ENCODE assay signal across 18 cellular contexts in genomic region chr3:190552021-190552420, GRCh38. TPM values are rescaled to one million over a fixed set of nuclear protein-coding genes. Genes with fewer than 3 reads are reported as not detected.
DNase-seq lines count a peak whose midpoint lies in the region; ATAC-seq, FAIRE-seq and TF ChIP-seq lines count a peak whose summit lies in the region.
"Had no signal": no experiment of that assay in that cellular context is flagged by ENCODE, and none has a peak within 500 bp of the region (broad histone marks: within the 10 kb centered on the region; RNA-seq: fewer than 3 reads in every experiment).

No MANE protein-coding gene starts in this region.

- no peaks in the 10 kb centered on the region for H3K9me3 ChIP-seq in HepG2 (ENCODE audit: low read length)
- no peaks in the 10 kb centered on the region for H3K9me3 ChIP-seq in right lobe of liver

- H3K4me1 ChIP-seq in HepG2 (ENCODE audit: insufficient read depth, low read length) = peaks cover 64% of the 10 kb centered on the region
- H3K4me1 ChIP-seq in right lobe of liver = peaks cover 0 to 67% (median 25%) of the 10 kb centered on the region in 4 donors

- H3K9me3 Mint-ChIP-seq in WTC11 (peaks cover 15% of the 10 kb centered on the region), nephron progenitor cell (peaks cover 10% of the 10 kb centered on the region)

- CTCF ChIA-PET in HepG2 (lab: Yijun Ruan, JAX; ENCODE audit: low intra/inter-chr PET ratio, low total read pairs) = no interaction called here
- CTCF ChIA-PET in WTC11 (lab: Charles Lee) = interaction anchor here (1.7 kb wide), 1 partner anchor 39 kb away, joined by 5 read pairs; the partner anchor contains the start of gene IL1RAP

- H3K36me3 ChIP-seq in HepG2 (replicated peaks in 1 of 2; ENCODE audit: control insufficient read depth in 1 of 2, insufficient read depth in 2 of 2, low read length in 2 of 2) (peaks cover 0 to 3% of the 10 kb centered on the region in 2 experiments; a peak in 1 of 5 replicates), right lobe of liver (no peaks in the 10 kb centered on the region)
- H3K36me3 ChIP-seq: BLaER1 had no signal

- DNase-seq in HepG2 (ENCODE audit: low spot score) (no peak), right lobe of liver (no peak), WTC11 (ENCODE audit: low spot score) (no peak), nephron progenitor cell (no peak), NCI-H774 (lab: John Stamatoyannopoulos, UW) (no peak)
- DNase-seq: CD4-positive, alpha-beta memory T cell; DMS153; DMS79 treated with DMSO at 0.1 percent for 48 hours; GF-D8; GM23248; HFFc6 had no signal

- H3K9ac ChIP-seq in HepG2 (ENCODE audit: insufficient read depth, low read depth, low read length) = no peak overlapping the region
- H3K9ac ChIP-seq: BLaER1, GM23248, KMS-11 had no signal

- H3K4me3 Mint-ChIP-seq in WTC11 (no peak overlapping the region), nephron progenitor cell (peak overlapping the region; percentile 78)
- H3K4me3 Mint-ChIP-seq: CD14-positive monocyte; CD4-positive, alpha-beta memory T cell; HFFc6 had no signal

- H2AFZ ChIP-seq in HepG2 (ENCODE audit: low read length) = no peak overlapping the region
- H2AFZ ChIP-seq: GM23248 had no signal

- ATAC-seq in HepG2 (no peak), right lobe of liver (no peak), WTC11 (no peak), GM19455 (IDR thresholded peaks at IDR 0.05; ENCODE audit: unreplicated experiment) (no peak), GM18861 (IDR thresholded peaks at IDR 0.05; ENCODE audit: unreplicated experiment) (no peak)
- ATAC-seq: HCT116 had no signal

- H3K27ac Mint-ChIP-seq in WTC11 (peak overlapping the region; percentile 95; the same call in 1 of the 2 replicates), nephron progenitor cell (no peak overlapping the region)
- H3K27ac Mint-ChIP-seq: CD14-positive monocyte; CD4-positive, alpha-beta memory T cell; HFFc6 had no signal

- FAIRE-seq in HepG2 (lab: Jason Lieb, UNC) = no peak

- H3K36me3 Mint-ChIP-seq in WTC11 = peaks cover 25% of the 10 kb centered on the region
- peaks cover 9% of the 10 kb centered on the region for H3K36me3 Mint-ChIP-seq in nephron progenitor cell (ENCODE audit: low read depth)

- TF ChIP-seq EP300 in HepG2 (IDR thresholded peaks at IDR 0.05; ENCODE audit: low read depth in 2 of 2, low read length in 2 of 2) (no peak), HepG2 (CRISPR knock-in tag; IDR thresholded peaks at IDR 0.05; ENCODE audit: borderline replicate concordance) (no peak)

- POLR2A ChIA-PET in HepG2 (lab: Yijun Ruan, JAX) = interaction anchor here (2.3 kb wide), 1 partner anchor 37 kb away, joined by 6 read pairs; the partner anchor contains the start of gene IL1RAP
- POLR2A ChIA-PET in WTC11 (lab: Charles Lee) = interaction anchor here (0.5 kb wide), 1 partner anchor 16 kb away, joined by 3 read pairs; no protein-coding TSS in a partner anchor

- in situ Hi-C loops in HepG2 (cut with HindIII; ENCODE audit: extremely low pct_ligation_motif_present, low pct_unique_long_range_greater_than_20kb) = no loop called here

- H3K27me3 Mint-ChIP-seq in WTC11 (ENCODE audit: low read depth) (no peaks in the 10 kb centered on the region; the same call in 1 of the 2 replicates), nephron progenitor cell (ENCODE audit: low read depth, poor library complexity) (peaks cover 4% of the 10 kb centered on the region)
- H3K27me3 Mint-ChIP-seq: CD4-positive, alpha-beta memory T cell had no signal

- TF ChIP-seq RAD21 in HepG2 (CRISPR knock-in tag; IDR thresholded peaks at IDR 0.05) = no peak

- TF ChIP-seq POLR2A in HepG2 (IDR thresholded peaks at IDR 0.05; ENCODE audit: insufficient read depth in 1 of 2, low read depth in 2 of 2, low read length in 2 of 2) (no peak), right lobe of liver (IDR thresholded peaks at IDR 0.05) (no peak)

- no TSS peak for BruUV-seq in HepG2 (replicated peaks; lab: Mats Ljungman, UMichigan)

- H3K27me3 ChIP-seq in HepG2 (ENCODE audit: control insufficient read depth in 1 of 2, insufficient read depth in 2 of 2, low read length in 2 of 2) (no peaks in the 10 kb centered on the region), right lobe of liver (no peaks in the 10 kb centered on the region)
- H3K27me3 ChIP-seq: BLaER1 had no signal

- intact Hi-C loops in HepG2 (cut with micrococcal nuclease; ENCODE audit: unreplicated experiment) (no loop called here), right lobe of liver (cut with DNase I) (no loop called here)

- H3K4me1 Mint-ChIP-seq in WTC11 (peaks cover 43% of the 10 kb centered on the region), nephron progenitor cell (peaks cover 22% of the 10 kb centered on the region)
- H3K4me1 Mint-ChIP-seq: CD14-positive monocyte had no signal

- H4K20me1 ChIP-seq in HepG2 (ENCODE audit: insufficient read depth, low read length) = no peaks in the 10 kb centered on the region
- H4K20me1 ChIP-seq: BLaER1 had no signal

- peaks cover 37% of the 10 kb centered on the region for H3K79me2 ChIP-seq in HepG2 (ENCODE audit: insufficient read depth, low read length)

- no peak for TF ChIP-seq CTCF in HepG2 (CRISPR knock-in tag; IDR thresholded peaks at IDR 0.05)
- no peak for TF ChIP-seq CTCF in right lobe of liver (IDR thresholded peaks at IDR 0.05)
- TF ChIP-seq CTCF in WTC11 (IDR thresholded peaks at IDR 0.05) = no peak
- no peak for TF ChIP-seq CTCF in nephron progenitor cell (IDR thresholded peaks at IDR 0.05)

- H3K4me3 ChIP-seq in HepG2 (replicated peaks in 1 of 3; ENCODE audit: insufficient read depth in 1 of 3, low read depth in 2 of 3, low read length in 3 of 3) (no peak overlapping the region), right lobe of liver (no peak overlapping the region)
- H3K4me3 ChIP-seq: BLaER1, GM23248 had no signal

- H3K27ac ChIP-seq in HepG2 (ENCODE audit: extremely low read length, insufficient read depth, low read length) (no peak overlapping the region), right lobe of liver (peak overlapping the region in 1 of 3 donors; percentile 6)
- H3K27ac ChIP-seq: 22Rv1, BLaER1, GM23248, KMS-11 had no signal

- H3K4me2 ChIP-seq in HepG2 (ENCODE audit: low read depth, low read length) = no peak overlapping the region
- H3K4me2 ChIP-seq: BLaER1, KMS-11 had no signal

TF ChIP-seq in HepG2, 621 proteins besides CTCF, POLR2A, EP300 and RAD21 (continues in another document):
- TF ChIP-seq MAFK (conservative IDR thresholded peaks at IDR 0.05 in 1 of 2, IDR thresholded peaks at IDR 0.05 in 1 of 2; ENCODE audit: low read length in 2 of 2) = peak; percentile 70 to 92
- no peak for TF ChIP-seq NFRKB (IDR thresholded peaks at IDR 0.05)

TF ChIP-seq in WTC11, 78 proteins besides CTCF, POLR2A, EP300 and RAD21 (continues in another document):
- no peak for TF ChIP-seq ETV6 (CRISPR knock-in tag; IDR thresholded peaks at IDR 0.05)
- no peak for TF ChIP-seq TEAD1 (CRISPR knock-in tag; IDR thresholded peaks at IDR 0.05)
- TF ChIP-seq ZNF219 (CRISPR knock-in tag; IDR thresholded peaks at IDR 0.05; ENCODE audit: borderline replicate concordance) = no peak
- TF ChIP-seq FOXJ3 (CRISPR knock-in tag; IDR thresholded peaks at IDR 0.05; ENCODE audit: borderline replicate concordance) = no peak
- no peak for TF ChIP-seq CREB1 (CRISPR knock-in tag; IDR thresholded peaks at IDR 0.05)
- TF ChIP-seq, protein P1, sequence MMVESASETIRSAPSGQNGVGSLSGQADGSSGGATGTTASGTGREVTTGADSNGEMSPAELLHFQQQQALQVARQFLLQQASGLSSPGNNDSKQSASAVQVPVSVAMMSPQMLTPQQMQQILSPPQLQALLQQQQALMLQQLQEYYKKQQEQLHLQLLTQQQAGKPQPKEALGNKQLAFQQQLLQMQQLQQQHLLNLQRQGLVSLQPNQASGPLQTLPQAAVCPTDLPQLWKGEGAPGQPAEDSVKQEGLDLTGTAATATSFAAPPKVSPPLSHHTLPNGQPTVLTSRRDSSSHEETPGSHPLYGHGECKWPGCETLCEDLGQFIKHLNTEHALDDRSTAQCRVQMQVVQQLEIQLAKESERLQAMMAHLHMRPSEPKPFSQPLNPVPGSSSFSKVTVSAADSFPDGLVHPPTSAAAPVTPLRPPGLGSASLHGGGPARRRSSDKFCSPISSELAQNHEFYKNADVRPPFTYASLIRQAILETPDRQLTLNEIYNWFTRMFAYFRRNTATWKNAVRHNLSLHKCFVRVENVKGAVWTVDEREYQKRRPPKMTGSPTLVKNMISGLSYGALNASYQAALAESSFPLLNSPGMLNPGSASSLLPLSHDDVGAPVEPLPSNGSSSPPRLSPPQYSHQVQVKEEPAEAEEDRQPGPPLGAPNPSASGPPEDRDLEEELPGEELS (CRISPR knock-in tag; IDR thresholded peaks at IDR 0.05) = no peak
- no peak for TF ChIP-seq GTF2I (CRISPR knock-in tag; conservative IDR thresholded peaks at IDR 0.05)

RNA-seq across cellular contexts. Expression of gene IL1RAP, which starts 38.1 kb away (rescaled TPM):
- total RNA-seq in HepG2 (2016; rRNA removed; fragmentation: Illumina TruSeq; extraction: Trizol) (11.6 and 18.3 TPM in 2 replicates), right lobe of liver (100 to 1,000 TPM in 1 of 6 experiments, 10 to 100 TPM in 5; 44.6 to 142 (median 60.5) TPM), WTC11 (2021) (4.5 to 5.7 TPM (median 4.5 TPM) in 3 replicates)
- total RNA-seq in HepG2 (2016; cell fraction: cytosol; rRNA removed; fragmentation: Illumina TruSeq; extraction: Trizol; ENCODE audit: low read depth) = 2.1 and 3.3 TPM in 2 replicates
- total RNA-seq in HepG2 (2016; cell fraction: insoluble cytoplasmic fraction; rRNA removed; fragmentation: Illumina TruSeq; extraction: Trizol) = 13.4 and 17.4 TPM in 2 replicates
- total RNA-seq in HepG2 (2016; cell fraction: membrane; rRNA removed; fragmentation: Illumina TruSeq; extraction: Trizol) = 5.0 and 5.2 TPM in 2 replicates
- total RNA-seq in HepG2 (2016; cell fraction: nucleus; rRNA removed; fragmentation: Illumina TruSeq; extraction: Trizol) = 36.6 and 41.3 TPM in 2 replicates
- polyA plus RNA-seq in HepG2 (2011; rRNA removed) = 54.9 and 57.9 TPM in 2 replicates
- 35.4 and 47.2 TPM in 2 replicates for polyA plus RNA-seq in HepG2 (2011; cell fraction: cytosol; rRNA removed)
- 37.9 and 42.4 TPM in 2 replicates for polyA plus RNA-seq in HepG2 (2011; cell fraction: nucleus; rRNA removed)
- polyA plus RNA-seq in HepG2 (2012) = 25.1 and 30.4 TPM in 2 replicates
- polyA plus RNA-seq in HepG2 (2016; cell fraction: cytosol; fragmentation: Illumina TruSeq; extraction: Trizol; ENCODE audit: low read depth) = 1.1 and 1.3 TPM in 2 replicates
- polyA plus RNA-seq in HepG2 (2016; cell fraction: insoluble cytoplasmic fraction; fragmentation: Illumina TruSeq; extraction: Trizol; ENCODE audit: low read depth) = 9.5 and 10.6 TPM in 2 replicates
- 1.9 and 2.1 TPM in 2 replicates for polyA plus RNA-seq in HepG2 (2016; cell fraction: membrane; fragmentation: Illumina TruSeq; extraction: Trizol; ENCODE audit: low read depth)
- polyA plus RNA-seq in HepG2 (2016; cell fraction: nucleus; fragmentation: Illumina TruSeq; extraction: Trizol; ENCODE audit: insufficient read depth, low read depth) = 23.6 and 24.7 TPM in 2 replicates
- polyA minus RNA-seq in HepG2 (2011; rRNA and poly(A)+ RNA removed; ENCODE audit: low replicate concordance) = 31.1 and 117 TPM in 2 replicates
- 59.6 and 82.5 TPM in 2 replicates for polyA minus RNA-seq in HepG2 (2011; cell fraction: cytosol; rRNA and poly(A)+ RNA removed)
- polyA minus RNA-seq in HepG2 (2011; cell fraction: nucleus; rRNA and poly(A)+ RNA removed) = 162 and 189 TPM in 2 replicates
